8 cellular contexts compared by ENCODE assay signal in the genomic region with DNA sequence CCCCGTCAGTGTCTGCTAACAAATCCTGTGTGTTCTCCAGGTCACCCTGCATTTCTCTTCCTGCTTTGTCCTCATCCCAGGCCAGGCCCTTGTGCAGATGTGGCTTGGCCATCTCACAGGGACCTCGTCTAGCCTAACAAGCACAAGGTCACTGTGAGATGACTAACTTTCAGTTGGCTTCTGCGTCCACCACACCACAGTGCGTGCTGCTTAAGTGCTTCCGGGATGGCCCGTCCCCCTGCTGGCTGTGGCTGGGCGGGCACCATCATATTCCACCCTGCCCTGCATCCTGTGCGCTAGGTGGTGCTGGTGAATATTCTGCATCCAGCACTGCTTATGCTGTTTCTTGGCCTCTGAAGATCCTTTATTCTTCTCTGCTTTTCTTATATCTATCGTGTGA. TPM values are rescaled to one million over a fixed set of nuclear protein-coding genes. Genes with fewer than 3 reads are reported as not detected.
DNase-seq lines count a peak whose midpoint lies in the region; ATAC-seq and TF ChIP-seq lines count a peak whose summit lies in the region.

No MANE protein-coding gene starts in this region.

- TF ChIP-seq CTCF in AG09319 (IDR thresholded peaks at IDR 0.05; ENCODE audit: low read depth, low read length) (peak; percentile 22), WI38 (IDR thresholded peaks at IDR 0.05; ENCODE audit: low read depth, low read length) (peak; percentile 46)

- no peak for ATAC-seq in GM18867 (IDR thresholded peaks at IDR 0.05; ENCODE audit: unreplicated experiment)

- H3K9me2 ChIP-seq in GM23248 (ENCODE audit: insufficient read depth), result no peaks in the 10 kb centered on the region

- H3K4me3 ChIP-seq in GM23248 (no peak overlapping the region), WI38 (ENCODE audit: low read depth, low read length) (no peak overlapping the region)

- H3K27me3 ChIP-seq in GM23248 (replicated peaks; ENCODE audit: insufficient read depth), result no peaks in the 10 kb centered on the region

- WGBS in GM23248 (ENCODE audit: low coverage in 1 of 2, low lambda C conversion rate in 2 of 2, missing lambda C conversion rate in 2 of 2), 2 experiments, result 55 to 57% methylated on average over 8 of the region's 9 CpGs

- in situ Hi-C loops in GM23248 (cut with MboI), result no loop called here

- no peaks in the 10 kb centered on the region for H3K79me2 ChIP-seq in GM23248 (ENCODE audit: insufficient read depth)

- H2AFZ ChIP-seq in GM23248, result no peak overlapping the region

- no peaks in the 10 kb centered on the region for H3K9me3 ChIP-seq in GM23248 (ENCODE audit: low read depth)

- no peaks in the 10 kb centered on the region for H3K36me3 ChIP-seq in GM23248 (ENCODE audit: low read depth)

- H3K9ac ChIP-seq in GM23248, result no peak overlapping the region

- DNase-seq in AG09319 (ENCODE audit: extremely low read depth, low read depth) (no peak), GM23248 (peak; percentile 23), left kidney (ENCODE audit: low read depth, low spot score) (peak; percentile 52), putamen (ENCODE audit: low spot score) (no peak), SKM-1 (lab: John Stamatoyannopoulos, UW; ENCODE audit: unreplicated experiment) (no peak), MV-4-11 (lab: John Stamatoyannopoulos, UW) (no peak)

- H3K4me1 ChIP-seq in GM23248 (ENCODE audit: insufficient read depth), result peaks cover 28% of the 10 kb centered on the region

- no peak overlapping the region for H3K27ac ChIP-seq in GM23248

- no peak overlapping the region for H3K4me2 ChIP-seq in GM23248 (ENCODE audit: unreplicated experiment)

- H4K20me1 ChIP-seq in GM23248 (ENCODE audit: insufficient read depth), result no peaks in the 10 kb centered on the region

- H3F3A ChIP-seq in GM23248 (ENCODE audit: insufficient read depth), result peaks cover 17% of the 10 kb centered on the region

RNA-seq across cellular contexts. Expression of a gene that starts 33.8 kb away (rescaled TPM):
- total RNA-seq in GM23248 (2014; rRNA removed; shearing (Covaris generic)), result 64.6 and 86.2 TPM in 2 replicates
- polyA plus RNA-seq in GM23248 (2016; fragmentation: Nextera tagmentation; extraction: Ambion mirVana), result 119 and 124 TPM in 2 replicates

RNA-seq across cellular contexts. Expression of a gene that starts 50.1 kb away (rescaled TPM):
- 6.1 and 6.4 TPM in 2 replicates for total RNA-seq in GM23248 (2014; rRNA removed; shearing (Covaris generic))
- 4.1 and 4.4 TPM in 2 replicates for polyA plus RNA-seq in GM23248 (2016; fragmentation: Nextera tagmentation; extraction: Ambion mirVana)

Comparison
In these comparisons a context has a peak if more than half of its experiments do, and no peak if none do; other contexts are left out.
1. DNase-seq: peak in GM23248 (single experiment) and left kidney (single experiment); none in AG09319 (single experiment), putamen (single experiment), SKM-1 (single experiment) and MV-4-11 (single experiment).